1 cellular context compared by ENCODE assay signal in genomic region chr16:56298948-56299602, GRCh38.
TF ChIP-seq lines count a peak whose summit lies in the region.

No MANE protein-coding gene starts in this region.

TF ChIP-seq in K562, 482 proteins besides CTCF, POLR2A, EP300 and RAD21 (continued from another document):
- TF ChIP-seq RBFOX2 (IDR thresholded peaks at IDR 0.05; ENCODE audit: low read depth, low read length) (no peak), BCL6 (CRISPR knock-in tag; IDR thresholded peaks at IDR 0.05) (no peak), RREB1 (CRISPR knock-in tag; IDR thresholded peaks at IDR 0.05) (no peak), MGA (IDR thresholded peaks at IDR 0.05) (no peak), ZBTB12 (CRISPR knock-in tag; IDR thresholded peaks at IDR 0.05) (no peak), ZBTB33 (CRISPR knock-in tag; IDR thresholded peaks at IDR 0.05) (no peak), CAMTA2 (CRISPR knock-in tag; conservative IDR thresholded peaks at IDR 0.05) (no peak), ZNF764 (CRISPR knock-in tag; IDR thresholded peaks at IDR 0.05; ENCODE audit: low read depth) (no peak), CREB3 (tag; conservative IDR thresholded peaks at IDR 0.05; ENCODE audit: low read depth) (no peak), RBM25 (IDR thresholded peaks at IDR 0.05; ENCODE audit: low read depth, low read length, severe bottlenecking) (peak; percentile 39), NCOA6 (IDR thresholded peaks at IDR 0.05) (no peak), BCOR (IDR thresholded peaks at IDR 0.05) (0 out of 2 replicates have a peak, but pooled peaks have one; percentile 37)
